In genomic region chrX:6226053-6226645, GRCh38 we compare ENCODE assay signal across 9 cellular contexts. TPM values are rescaled to one million over a fixed set of nuclear protein-coding genes. Genes with fewer than 3 reads are reported as not detected.
DNase-seq lines count a peak whose midpoint lies in the region; ATAC-seq, FAIRE-seq and TF ChIP-seq lines count a peak whose summit lies in the region.
"Had no signal": no experiment of that assay in that cellular context is flagged by ENCODE, and none has a peak within 500 bp of the region (broad histone marks: within the 10 kb centered on the region; RNA-seq: fewer than 3 reads in every experiment).

No MANE protein-coding gene starts in this region.

- TF ChIP-seq EP300 in HepG2 (IDR thresholded peaks at IDR 0.05; ENCODE audit: low read depth in 2 of 2, low read length in 2 of 2) (no peak), HepG2 (CRISPR knock-in tag; IDR thresholded peaks at IDR 0.05; ENCODE audit: borderline replicate concordance) (no peak)

- CTCF ChIA-PET in HepG2 (lab: Yijun Ruan, JAX; ENCODE audit: low intra/inter-chr PET ratio, low total read pairs) = no interaction called here

- in situ Hi-C loops in HepG2 (cut with HindIII; ENCODE audit: extremely low pct_ligation_motif_present, low pct_unique_long_range_greater_than_20kb) = no loop called here

- no peaks in the 10 kb centered on the region for H3K27me3 ChIP-seq in liver (ENCODE audit: control insufficient read depth in 4 of 4, insufficient read depth in 4 of 4, low read length in 3 of 4)
- H3K27me3 ChIP-seq in HepG2 (ENCODE audit: control insufficient read depth in 1 of 2, insufficient read depth in 2 of 2, low read length in 2 of 2) = no peaks in the 10 kb centered on the region
- H3K27me3 ChIP-seq in endocrine pancreas (ENCODE audit: control insufficient read depth, insufficient read depth, low read length) = no peaks in the 10 kb centered on the region
- peaks cover 0 to 3% of the 10 kb centered on the region in 2 donors for H3K27me3 ChIP-seq in mucosa of rectum (ENCODE audit: control insufficient read depth in 2 of 2, insufficient read depth in 2 of 2, low read length in 2 of 2)
- no peaks in the 10 kb centered on the region for H3K27me3 ChIP-seq in vagina
- no peaks in the 10 kb centered on the region for H3K27me3 ChIP-seq in effector memory CD4-positive, alpha-beta T cell (replicated peaks; ENCODE audit: control insufficient read depth, insufficient read depth, low read length, poor library complexity, severe bottlenecking)

- no peak overlapping the region for H2AFZ ChIP-seq in HepG2 (ENCODE audit: low read length)

- H3K4me2 ChIP-seq in HepG2 (ENCODE audit: low read depth, low read length) = no peak overlapping the region

- TF ChIP-seq CTCF in liver (IDR thresholded peaks at IDR 0.05; ENCODE audit: low read depth, low read length, missing input control) = no peak
- TF ChIP-seq CTCF in HepG2 (CRISPR knock-in tag; IDR thresholded peaks at IDR 0.05) = no peak
- no peak for TF ChIP-seq CTCF in vagina (IDR thresholded peaks at IDR 0.05)

- H3K9ac ChIP-seq in liver (ENCODE audit: low read depth in 1 of 2, low read length in 2 of 2) (no peak overlapping the region), HepG2 (ENCODE audit: insufficient read depth, low read depth, low read length) (no peak overlapping the region), endocrine pancreas (ENCODE audit: control insufficient read depth, insufficient read depth, low read length) (peak overlapping the region; percentile 51), mucosa of rectum (ENCODE audit: low read depth in 1 of 2, low read length in 2 of 2) (no peak overlapping the region)

- peak overlapping the region in 2 of 3 donors; percentile 54 to 58 for H3K4me3 ChIP-seq in liver (ENCODE audit: low read depth in 1 of 3, low read length in 3 of 3)
- no peak overlapping the region for H3K4me3 ChIP-seq in HepG2 (replicated peaks in 1 of 3; ENCODE audit: insufficient read depth in 1 of 3, low read depth in 2 of 3, low read length in 3 of 3)
- no peak overlapping the region for H3K4me3 ChIP-seq in endocrine pancreas (ENCODE audit: control insufficient read depth, insufficient read depth, low read length)
- peak overlapping the region; percentile 35 to 37 for H3K4me3 ChIP-seq in mucosa of rectum (ENCODE audit: low read length in 2 of 2)
- H3K4me3 ChIP-seq in vagina = peak overlapping the region; percentile 35 to 40
- no peak overlapping the region for H3K4me3 ChIP-seq in effector memory CD4-positive, alpha-beta T cell (ENCODE audit: insufficient read depth, low read depth, low read length, poor library complexity, severe bottlenecking)

- BruUV-seq in HepG2 (replicated peaks; lab: Mats Ljungman, UMichigan) = no TSS peak

- TF ChIP-seq RAD21 in liver (IDR thresholded peaks at IDR 0.05) (no peak), HepG2 (CRISPR knock-in tag; IDR thresholded peaks at IDR 0.05) (no peak)

- no peaks in the 10 kb centered on the region for H3K79me2 ChIP-seq in HepG2 (ENCODE audit: insufficient read depth, low read length)

- POLR2A ChIA-PET in HepG2 (lab: Yijun Ruan, JAX) = no interaction called here

- ATAC-seq in HepG2 = no peak

- intact Hi-C loops in HepG2 (cut with micrococcal nuclease; ENCODE audit: unreplicated experiment) (no loop called here), vagina (cut with DNase I) (no loop called here)

- no peak for TF ChIP-seq POLR2A in HepG2 (IDR thresholded peaks at IDR 0.05; ENCODE audit: insufficient read depth in 1 of 2, low read depth in 2 of 2, low read length in 2 of 2)
- TF ChIP-seq POLR2A in vagina (IDR thresholded peaks at IDR 0.05) = no peak

- H3K4me1 ChIP-seq in liver (ENCODE audit: control insufficient read depth in 4 of 4, insufficient read depth in 4 of 4, low read length in 3 of 4) = peaks cover 0 to 18% (median 13%) of the 10 kb centered on the region in 4 donors
- no peaks in the 10 kb centered on the region for H3K4me1 ChIP-seq in HepG2 (ENCODE audit: insufficient read depth, low read length)
- no peaks in the 10 kb centered on the region for H3K4me1 ChIP-seq in endocrine pancreas (ENCODE audit: control insufficient read depth, insufficient read depth, low read length)
- H3K4me1 ChIP-seq in mucosa of rectum (ENCODE audit: control insufficient read depth in 2 of 2, insufficient read depth in 2 of 2, low read length in 2 of 2) = no peaks in the 10 kb centered on the region
- H3K4me1 ChIP-seq in vagina = peaks cover 11% of the 10 kb centered on the region
- no peaks in the 10 kb centered on the region for H3K4me1 ChIP-seq in effector memory CD4-positive, alpha-beta T cell (ENCODE audit: control insufficient read depth, insufficient read depth, low read length, poor library complexity, severe bottlenecking)

- no peak for DNase-seq in HepG2 (ENCODE audit: low spot score)
- DNase-seq in vagina (ENCODE audit: extremely low spot score in 2 of 2) = no peak
- no peak for DNase-seq in effector memory CD4-positive, alpha-beta T cell
- no peak for DNase-seq in NCI-H1436 treated with DMSO at 0.1 percent for 48 hours (lab: John Stamatoyannopoulos, UW)
- DNase-seq in NCI-H1694 (lab: John Stamatoyannopoulos, UW) = no peak

- H3K27ac ChIP-seq in liver (ENCODE audit: low read depth in 1 of 2, low read length in 2 of 2) (no peak overlapping the region), HepG2 (ENCODE audit: extremely low read length, insufficient read depth, low read length) (no peak overlapping the region), mucosa of rectum (ENCODE audit: low read depth in 2 of 2, low read length in 2 of 2) (no peak overlapping the region), vagina (no peak overlapping the region)
- no peak overlapping the region for H3K27ac ChIP-seq in effector memory CD4-positive, alpha-beta T cell (ENCODE audit: insufficient read depth, low read length, poor library complexity, severe bottlenecking)

- H3K9me3 ChIP-seq in liver (ENCODE audit: control insufficient read depth in 4 of 4, low read length in 3 of 4) (no peaks in the 10 kb centered on the region), HepG2 (ENCODE audit: low read length) (no peaks in the 10 kb centered on the region), endocrine pancreas (ENCODE audit: control insufficient read depth, low read length) (no peaks in the 10 kb centered on the region), mucosa of rectum (ENCODE audit: control insufficient read depth in 2 of 2, low read length in 2 of 2) (no peaks in the 10 kb centered on the region), vagina (no peaks in the 10 kb centered on the region)
- H3K9me3 ChIP-seq in effector memory CD4-positive, alpha-beta T cell (ENCODE audit: control insufficient read depth, low read length) = no peaks in the 10 kb centered on the region

- no peak for FAIRE-seq in HepG2 (lab: Jason Lieb, UNC)
- FAIRE-seq: D721Med had no signal

- no peaks in the 10 kb centered on the region for H3K36me3 ChIP-seq in liver (ENCODE audit: control insufficient read depth in 4 of 4, insufficient read depth in 3 of 4, low read depth in 1 of 4, low read length in 3 of 4)
- H3K36me3 ChIP-seq in HepG2 (replicated peaks in 1 of 2; ENCODE audit: control insufficient read depth in 1 of 2, insufficient read depth in 2 of 2, low read length in 2 of 2) = no peaks in the 10 kb centered on the region
- no peaks in the 10 kb centered on the region for H3K36me3 ChIP-seq in endocrine pancreas (ENCODE audit: control insufficient read depth, insufficient read depth, low read length)
- no peaks in the 10 kb centered on the region for H3K36me3 ChIP-seq in mucosa of rectum (ENCODE audit: control insufficient read depth in 2 of 2, insufficient read depth in 2 of 2, low read length in 2 of 2)
- no peaks in the 10 kb centered on the region for H3K36me3 ChIP-seq in vagina
- no peaks in the 10 kb centered on the region for H3K36me3 ChIP-seq in effector memory CD4-positive, alpha-beta T cell (ENCODE audit: control insufficient read depth, insufficient read depth, low read length)

- 1% methylated on average over 50 of the region's 50 CpGs for WGBS in liver
- WGBS in HepG2 (ENCODE audit: low lambda C conversion rate) = 12% methylated on average over 22 of the region's 50 CpGs

- H4K20me1 ChIP-seq in HepG2 (ENCODE audit: insufficient read depth, low read length) = no peaks in the 10 kb centered on the region

TF ChIP-seq in liver, 16 proteins besides CTCF, POLR2A, EP300 and RAD21 (continues in another document):
- TF ChIP-seq JUND (IDR thresholded peaks at IDR 0.05) (no peak), TAF1 (conservative IDR thresholded peaks at IDR 0.05) (no peak)

TF ChIP-seq in HepG2, 621 proteins besides CTCF, POLR2A, EP300 and RAD21 (continues in another document):
- no peak for TF ChIP-seq HNRNPLL (IDR thresholded peaks at IDR 0.05; ENCODE audit: low read depth, low read length, poor library complexity, severe bottlenecking)
- no peak for TF ChIP-seq ZNF557 (CRISPR knock-in tag; IDR thresholded peaks at IDR 0.05)
- TF ChIP-seq ZNF781 (CRISPR knock-in tag; IDR thresholded peaks at IDR 0.05; ENCODE audit: borderline replicate concordance, not compliant biosample characterization) = no peak
- TF ChIP-seq RBAK (CRISPR knock-in tag; IDR thresholded peaks at IDR 0.05) = no peak
- TF ChIP-seq PRMT3 (CRISPR knock-in tag; IDR thresholded peaks at IDR 0.05; ENCODE audit: borderline replicate concordance, low read depth) = no peak

RNA-seq across cellular contexts. Expression of gene NLGN4X, which starts 2.5 kb away (rescaled TPM):
- total RNA-seq in liver (1 to 10 TPM in 1 of 2 donors, under 1 TPM in 1; 0.33 to 2.8 TPM), HepG2 (2016; rRNA removed; fragmentation: Illumina TruSeq; extraction: Trizol) (not detected in 2 replicates), vagina (2.5 TPM)
- polyA plus RNA-seq in liver (1 to 10 TPM in 1 of 2 donors, under 1 TPM in 1; 0.69 to 1.2 TPM), HepG2 (2011; rRNA removed) (not detected in 2 replicates)
- not detected in 2 replicates for total RNA-seq in HepG2 (2016; cell fraction: cytosol; rRNA removed; fragmentation: Illumina TruSeq; extraction: Trizol; ENCODE audit: low read depth)
- total RNA-seq in HepG2 (2016; cell fraction: insoluble cytoplasmic fraction; rRNA removed; fragmentation: Illumina TruSeq; extraction: Trizol) = not detected in 2 replicates
- total RNA-seq in HepG2 (2016; cell fraction: membrane; rRNA removed; fragmentation: Illumina TruSeq; extraction: Trizol) = not detected in 2 replicates
- not detected in 2 replicates for total RNA-seq in HepG2 (2016; cell fraction: nucleus; rRNA removed; fragmentation: Illumina TruSeq; extraction: Trizol)
- polyA plus RNA-seq in HepG2 (2011; cell fraction: cytosol; rRNA removed) = 0.04 TPM in 1 of 2 replicates, not detected in the other
- polyA plus RNA-seq in HepG2 (2011; cell fraction: nucleus; rRNA removed) = not detected in 2 replicates
- polyA plus RNA-seq in HepG2 (2012) = not detected in 2 replicates
- not detected in 2 replicates for polyA plus RNA-seq in HepG2 (2016; cell fraction: cytosol; fragmentation: Illumina TruSeq; extraction: Trizol; ENCODE audit: low read depth)
- not detected in 2 replicates for polyA plus RNA-seq in HepG2 (2016; cell fraction: insoluble cytoplasmic fraction; fragmentation: Illumina TruSeq; extraction: Trizol; ENCODE audit: low read depth)
- polyA plus RNA-seq in HepG2 (2016; cell fraction: membrane; fragmentation: Illumina TruSeq; extraction: Trizol; ENCODE audit: low read depth) = not detected in 2 replicates
- polyA plus RNA-seq in HepG2 (2016; cell fraction: nucleus; fragmentation: Illumina TruSeq; extraction: Trizol; ENCODE audit: insufficient read depth, low read depth) = not detected in 2 replicates
- not detected in 2 replicates for polyA minus RNA-seq in HepG2 (2011; rRNA and poly(A)+ RNA removed; ENCODE audit: low replicate concordance)
- not detected in 2 replicates for polyA minus RNA-seq in HepG2 (2011; cell fraction: cytosol; rRNA and poly(A)+ RNA removed)
- not detected in 2 replicates for polyA minus RNA-seq in HepG2 (2011; cell fraction: nucleus; rRNA and poly(A)+ RNA removed)

Comparison
In these comparisons a context has a peak if more than half of its experiments do, and no peak if none do; other contexts are left out.
1. H3K4me3 ChIP-seq: peak in liver (2 of 3), mucosa of rectum (2 of 2) and vagina (2 of 2); none in HepG2 (0 of 3), endocrine pancreas (single experiment) and effector memory CD4-positive, alpha-beta T cell (single experiment).